Comparison of ENCODE assay signal across 18 cellular contexts in genomic region chr22:37650463-37651136, GRCh38. TPM values are rescaled to one million over a fixed set of nuclear protein-coding genes. Genes with fewer than 3 reads are reported as not detected.
DNase-seq lines count a peak whose midpoint lies in the region; ATAC-seq and TF ChIP-seq lines count a peak whose summit lies in the region.
"Had no signal": no experiment of that assay in that cellular context is flagged by ENCODE, and none has a peak within 500 bp of the region (broad histone marks: within the 10 kb centered on the region; RNA-seq: fewer than 3 reads in every experiment).

No MANE protein-coding gene starts in this region.

- peak overlapping the region; percentile 58 for H3K18ac ChIP-seq in neuronal stem cell (ENCODE audit: low read length)

- no peak overlapping the region for H4K8ac ChIP-seq in neuronal stem cell (ENCODE audit: low read depth, low read length)

- H3K79me1 ChIP-seq in neuronal stem cell (ENCODE audit: low read depth, low read length): no peaks in the 10 kb centered on the region

- no peak overlapping the region for H2BK120ac ChIP-seq in neuronal stem cell (ENCODE audit: low read depth, low read length)

- H3K36me3 ChIP-seq in HEK293 (ENCODE audit: control insufficient read depth in 2 of 2, insufficient read depth in 1 of 2, low read length in 2 of 2): peaks cover 11 to 75% of the 10 kb centered on the region in 2 experiments; a peak in 2 of 3 replicates
- H3K36me3 ChIP-seq in neuronal stem cell (replicated peaks in 1 of 2; ENCODE audit: control insufficient read depth in 2 of 2, insufficient read depth in 2 of 2, low read length in 2 of 2): peaks cover 8 to 49% of the 10 kb centered on the region in 2 donors

- H3K4me2 ChIP-seq in neuronal stem cell (ENCODE audit: insufficient read depth, low read length, poor library complexity, severe bottlenecking): no peak overlapping the region
- H3K4me2 ChIP-seq: A549; BLaER1 treated with 17β-estradiol and CSF1 and Interleukin-3, amounts not matched to agents 10 nM and 100 nM had no signal

- no peak for ATAC-seq in WTC11
- ATAC-seq: A549; CD8-positive, alpha-beta T cell had no signal

- POLR2A ChIA-PET in HEK293 (lab: Yijun Ruan, JAX): interaction anchor here (1.8 kb wide), 1 partner anchor 10 kb away, joined by 5 read pairs; no protein-coding TSS in a partner anchor
- POLR2A ChIA-PET in WTC11 (lab: Charles Lee): no interaction called here

- H3K36me3 Mint-ChIP-seq in WTC11: peaks cover 36% of the 10 kb centered on the region
- peaks cover 47% of the 10 kb centered on the region for H3K36me3 Mint-ChIP-seq in activated T-helper 1 cell treated with anti-CD3 and anti-CD28 coated beads, Interleukin-12 subunit alpha, Interleukin-12 subunit beta, Interleukin-2, Interleukin-4 antibody, amounts not matched to agents 30 ng/mL and 10 ng/mL and 1 ng/mL, durations not matched to agents 14 hours and 24 hours and 36 hours (ENCODE audit: low read depth)

- no peak overlapping the region for H3K27ac ChIP-seq in HEK293 (ENCODE audit: extremely low read depth, low read depth, low read length)
- H3K27ac ChIP-seq in neuronal stem cell (replicated peaks; ENCODE audit: low read length): no peak overlapping the region
- H3K27ac ChIP-seq: 22Rv1; A549; BLaER1 treated with 17β-estradiol and CSF1 and Interleukin-3, amounts not matched to agents 10 nM and 100 nM; C4-2B had no signal

- CTCF ChIA-PET in HEK293 (lab: Yijun Ruan, JAX) (interaction anchor here (0.7 to 1.3 kb wide), 3 partner anchors 24 to 49 kb away, joined by 3 read pairs; no protein-coding TSS in a partner anchor), WTC11 (lab: Charles Lee) (no interaction called here)

- no peak overlapping the region for H2BK15ac ChIP-seq in neuronal stem cell (ENCODE audit: low read length)

- H3K9ac ChIP-seq in neuronal stem cell (ENCODE audit: low read depth, low read length, poor library complexity): no peak overlapping the region

- H3K9me3 ChIP-seq in HEK293 (ENCODE audit: control insufficient read depth, insufficient read depth, low read depth, low read length) (no peaks in the 10 kb centered on the region), neuronal stem cell (replicated peaks in 1 of 2; ENCODE audit: control insufficient read depth in 2 of 2, insufficient read depth in 1 of 2, low read depth in 1 of 2, low read length in 2 of 2) (no peaks in the 10 kb centered on the region)
- H3K9me3 ChIP-seq: A549; BLaER1 treated with 17β-estradiol and CSF1 and Interleukin-3, amounts not matched to agents 10 nM and 100 nM; Caco-2 had no signal

- no peak overlapping the region for H3K27ac Mint-ChIP-seq in WTC11
- H3K27ac Mint-ChIP-seq in activated T-helper 1 cell treated with anti-CD3 and anti-CD28 coated beads, Interleukin-12 subunit alpha, Interleukin-12 subunit beta, Interleukin-2, Interleukin-4 antibody, amounts not matched to agents 30 ng/mL and 10 ng/mL and 1 ng/mL, durations not matched to agents 14 hours and 24 hours and 36 hours: no peak overlapping the region
- H3K27ac Mint-ChIP-seq: B cell; CD4-positive, alpha-beta T cell; CD8-positive, alpha-beta T cell had no signal

- intact Hi-C loops in activated T-helper 1 cell treated with anti-CD3 and anti-CD28 coated beads, Interleukin-12 subunit alpha, Interleukin-12 subunit beta, Interleukin-2, Interleukin-4 antibody, amounts not matched to agents 30 ng/mL and 10 ng/mL and 1 ng/mL, durations not matched to agents 14 hours and 24 hours and 36 hours (cut with micrococcal nuclease): no loop called here

- DNase-seq in WTC11 (ENCODE audit: low spot score): no peak
- no peak for DNase-seq in neuronal stem cell (ENCODE audit: low spot score)
- DNase-seq in activated T-helper 1 cell treated with anti-CD3 and anti-CD28 coated beads, Interleukin-12 subunit alpha, Interleukin-12 subunit beta, Interleukin-2, Interleukin-4 antibody, amounts not matched to agents 30 ng/mL and 10 ng/mL and 1 ng/mL, durations not matched to agents 14 hours and 24 hours and 36 hours (ENCODE audit: low spot score): no peak
- no peak for DNase-seq in HuH-7.5 (ENCODE audit: low spot score)
- DNase-seq: AML-193; Caco-2; Calu3; CD4-positive, alpha-beta T cell; CD8-positive, alpha-beta T cell; DMS79 treated with DMSO at 0.1 percent for 48 hours; GF-D8 had no signal

- no peak overlapping the region for H3K4ac ChIP-seq in neuronal stem cell (ENCODE audit: low read length)

- H3K27me3 ChIP-seq in neuronal stem cell (ENCODE audit: control insufficient read depth in 3 of 3, insufficient read depth in 3 of 3, low read depth in 1 of 3, low read length in 3 of 3): no peaks in the 10 kb centered on the region
- H3K27me3 ChIP-seq: BLaER1 treated with 17β-estradiol and CSF1 and Interleukin-3, amounts not matched to agents 10 nM and 100 nM had no signal

- no peaks in the 10 kb centered on the region for H3K9me3 Mint-ChIP-seq in WTC11
- no peaks in the 10 kb centered on the region for H3K9me3 Mint-ChIP-seq in activated T-helper 1 cell treated with anti-CD3 and anti-CD28 coated beads, Interleukin-12 subunit alpha, Interleukin-12 subunit beta, Interleukin-2, Interleukin-4 antibody, amounts not matched to agents 30 ng/mL and 10 ng/mL and 1 ng/mL, durations not matched to agents 14 hours and 24 hours and 36 hours
- H3K9me3 Mint-ChIP-seq: CD4-positive, alpha-beta T cell; CD8-positive, alpha-beta T cell had no signal

- H2AFZ ChIP-seq in neuronal stem cell (ENCODE audit: low read length): no peak overlapping the region

- no peak overlapping the region for H2AK5ac ChIP-seq in neuronal stem cell (ENCODE audit: low read depth, low read length)

- H4K91ac ChIP-seq in neuronal stem cell (ENCODE audit: low read depth, low read length, poor library complexity): no peak overlapping the region

- H3K23ac ChIP-seq in neuronal stem cell (ENCODE audit: low read depth, low read length, poor library complexity): no peak overlapping the region

- H2BK12ac ChIP-seq in neuronal stem cell (ENCODE audit: low read length): no peak overlapping the region

- no CpG with 5 or more reads among the region's 17 CpGs for WGBS in neuronal stem cell (ENCODE audit: extremely low coverage in 2 of 2, insufficient read length in 2 of 2, insufficient replicate concordance in 1 of 2), 2 donors

- H2BK5ac ChIP-seq in neuronal stem cell (ENCODE audit: low read length): no peak overlapping the region

- H3K14ac ChIP-seq in neuronal stem cell (ENCODE audit: low read length): no peak overlapping the region

- H3K4me3 Mint-ChIP-seq in WTC11: no peak overlapping the region
- H3K4me3 Mint-ChIP-seq in activated T-helper 1 cell treated with anti-CD3 and anti-CD28 coated beads, Interleukin-12 subunit alpha, Interleukin-12 subunit beta, Interleukin-2, Interleukin-4 antibody, amounts not matched to agents 30 ng/mL and 10 ng/mL and 1 ng/mL, durations not matched to agents 14 hours and 24 hours and 36 hours: no peak overlapping the region
- H3K4me3 Mint-ChIP-seq: B cell; CD4-positive, alpha-beta T cell; CD8-positive, alpha-beta T cell had no signal

- no peaks in the 10 kb centered on the region for H3K4me1 Mint-ChIP-seq in WTC11
- no peaks in the 10 kb centered on the region for H3K4me1 Mint-ChIP-seq in activated T-helper 1 cell treated with anti-CD3 and anti-CD28 coated beads, Interleukin-12 subunit alpha, Interleukin-12 subunit beta, Interleukin-2, Interleukin-4 antibody, amounts not matched to agents 30 ng/mL and 10 ng/mL and 1 ng/mL, durations not matched to agents 14 hours and 24 hours and 36 hours (ENCODE audit: low read depth)
- H3K4me1 Mint-ChIP-seq: B cell had no signal

- no peaks in the 10 kb centered on the region for H3K27me3 Mint-ChIP-seq in WTC11 (ENCODE audit: low read depth)
- no peaks in the 10 kb centered on the region for H3K27me3 Mint-ChIP-seq in activated T-helper 1 cell treated with anti-CD3 and anti-CD28 coated beads, Interleukin-12 subunit alpha, Interleukin-12 subunit beta, Interleukin-2, Interleukin-4 antibody, amounts not matched to agents 30 ng/mL and 10 ng/mL and 1 ng/mL, durations not matched to agents 14 hours and 24 hours and 36 hours (ENCODE audit: insufficient read depth)
- H3K27me3 Mint-ChIP-seq: B cell; CD4-positive, alpha-beta T cell had no signal

- no peaks in the 10 kb centered on the region for H3K4me1 ChIP-seq in HEK293 (ENCODE audit: control insufficient read depth, insufficient read depth, low read length)
- H3K4me1 ChIP-seq in neuronal stem cell (ENCODE audit: control insufficient read depth in 2 of 2, insufficient read depth in 1 of 2, low read depth in 1 of 2, low read length in 2 of 2): no peaks in the 10 kb centered on the region
- H3K4me1 ChIP-seq: A549; BLaER1 treated with 17β-estradiol and CSF1 and Interleukin-3, amounts not matched to agents 10 nM and 100 nM; Caco-2 had no signal

- H3K4me3 ChIP-seq in HEK293 (ENCODE audit: low read depth, low read length) (no peak overlapping the region), neuronal stem cell (ENCODE audit: low read length in 2 of 2) (no peak overlapping the region)
- H3K4me3 ChIP-seq: A549; BLaER1 treated with 17β-estradiol and CSF1 and Interleukin-3, amounts not matched to agents 10 nM and 100 nM had no signal

- TF ChIP-seq CTCF in HEK293 (tag by site-specific recombination; IDR thresholded peaks at IDR 0.05) (no peak), WTC11 (IDR thresholded peaks at IDR 0.05) (no peak)

RNA-seq across cellular contexts. Expression of gene PDXP, which starts 7.9 kb away (rescaled TPM):
- total RNA-seq in WTC11 (2021): 36.1 to 42.5 TPM (median 42.3 TPM) in 3 replicates
- 46.4 TPM for polyA plus RNA-seq in neuronal stem cell (2013, experiment 1 of 2)
- polyA plus RNA-seq in neuronal stem cell (2013, experiment 2 of 2): 44.0 TPM
- total RNA-seq in activated T-helper 1 cell treated with anti-CD3 and anti-CD28 coated beads, Interleukin-12 subunit alpha, Interleukin-12 subunit beta, Interleukin-2, Interleukin-4 antibody, amounts not matched to agents 30 ng/mL and 10 ng/mL and 1 ng/mL, durations not matched to agents 14 hours and 24 hours and 36 hours: 47.0 and 50.4 TPM in 2 replicates

RNA-seq across cellular contexts. Expression of gene SH3BP1, which starts 11.1 kb away (rescaled TPM):
- total RNA-seq in WTC11 (2021): 35.4 to 39.4 TPM (median 36.6 TPM) in 3 replicates
- polyA plus RNA-seq in neuronal stem cell (2013, experiment 1 of 2): 14.6 TPM
- polyA plus RNA-seq in neuronal stem cell (2013, experiment 2 of 2): 14.3 TPM
- total RNA-seq in activated T-helper 1 cell treated with anti-CD3 and anti-CD28 coated beads, Interleukin-12 subunit alpha, Interleukin-12 subunit beta, Interleukin-2, Interleukin-4 antibody, amounts not matched to agents 30 ng/mL and 10 ng/mL and 1 ng/mL, durations not matched to agents 14 hours and 24 hours and 36 hours: 110 and 116 TPM in 2 replicates
- total RNA-seq: A172 had no signal

RNA-seq across cellular contexts. Expression of gene LGALS1, which starts 24.8 kb away (rescaled TPM):
- total RNA-seq in WTC11 (2021): 17.3 to 23.5 TPM (median 19.2 TPM) in 3 replicates
- 41.9 TPM for polyA plus RNA-seq in neuronal stem cell (2013, experiment 1 of 2)
- polyA plus RNA-seq in neuronal stem cell (2013, experiment 2 of 2): 44.2 TPM
- 245 and 254 TPM in 2 replicates for total RNA-seq in activated T-helper 1 cell treated with anti-CD3 and anti-CD28 coated beads, Interleukin-12 subunit alpha, Interleukin-12 subunit beta, Interleukin-2, Interleukin-4 antibody, amounts not matched to agents 30 ng/mL and 10 ng/mL and 1 ng/mL, durations not matched to agents 14 hours and 24 hours and 36 hours

RNA-seq across cellular contexts. Expression of gene NOL12, which starts 35.5 kb away (rescaled TPM):
- 20.3 to 24.9 TPM (median 22.0 TPM) in 3 replicates for total RNA-seq in WTC11 (2021)
- polyA plus RNA-seq in neuronal stem cell (2013, experiment 1 of 2): 22.6 TPM
- polyA plus RNA-seq in neuronal stem cell (2013, experiment 2 of 2): 19.5 TPM
- total RNA-seq in activated T-helper 1 cell treated with anti-CD3 and anti-CD28 coated beads, Interleukin-12 subunit alpha, Interleukin-12 subunit beta, Interleukin-2, Interleukin-4 antibody, amounts not matched to agents 30 ng/mL and 10 ng/mL and 1 ng/mL, durations not matched to agents 14 hours and 24 hours and 36 hours: 67.8 and 70.0 TPM in 2 replicates

RNA-seq across cellular contexts. Expression of gene GGA1, which starts 42.0 kb away (rescaled TPM):
- 59.5 to 66.3 TPM (median 61.6 TPM) in 3 replicates for total RNA-seq in WTC11 (2021)
- 32.1 TPM for polyA plus RNA-seq in neuronal stem cell (2013, experiment 1 of 2)
- 31.4 TPM for polyA plus RNA-seq in neuronal stem cell (2013, experiment 2 of 2)
- total RNA-seq in activated T-helper 1 cell treated with anti-CD3 and anti-CD28 coated beads, Interleukin-12 subunit alpha, Interleukin-12 subunit beta, Interleukin-2, Interleukin-4 antibody, amounts not matched to agents 30 ng/mL and 10 ng/mL and 1 ng/mL, durations not matched to agents 14 hours and 24 hours and 36 hours: 70.8 and 78.9 TPM in 2 replicates

Comparison
In these comparisons a context has a peak if more than half of its experiments do, and no peak if none do; other contexts are left out.
1. RNA of gene LGALS1, which starts 24.8 kb away (total RNA-seq): 245 to 254 TPM in activated T-helper 1 cell treated with anti-CD3 and anti-CD28 coated beads, Interleukin-12 subunit alpha, Interleukin-12 subunit beta, Interleukin-2, Interleukin-4 antibody, amounts not matched to agents 30 ng/mL and 10 ng/mL and 1 ng/mL, durations not matched to agents 14 hours and 24 hours and 36 hours; 17.3 to 23.5 TPM in WTC11; every median in the first group is over 10 times any median in the second.